In the genomic region with DNA sequence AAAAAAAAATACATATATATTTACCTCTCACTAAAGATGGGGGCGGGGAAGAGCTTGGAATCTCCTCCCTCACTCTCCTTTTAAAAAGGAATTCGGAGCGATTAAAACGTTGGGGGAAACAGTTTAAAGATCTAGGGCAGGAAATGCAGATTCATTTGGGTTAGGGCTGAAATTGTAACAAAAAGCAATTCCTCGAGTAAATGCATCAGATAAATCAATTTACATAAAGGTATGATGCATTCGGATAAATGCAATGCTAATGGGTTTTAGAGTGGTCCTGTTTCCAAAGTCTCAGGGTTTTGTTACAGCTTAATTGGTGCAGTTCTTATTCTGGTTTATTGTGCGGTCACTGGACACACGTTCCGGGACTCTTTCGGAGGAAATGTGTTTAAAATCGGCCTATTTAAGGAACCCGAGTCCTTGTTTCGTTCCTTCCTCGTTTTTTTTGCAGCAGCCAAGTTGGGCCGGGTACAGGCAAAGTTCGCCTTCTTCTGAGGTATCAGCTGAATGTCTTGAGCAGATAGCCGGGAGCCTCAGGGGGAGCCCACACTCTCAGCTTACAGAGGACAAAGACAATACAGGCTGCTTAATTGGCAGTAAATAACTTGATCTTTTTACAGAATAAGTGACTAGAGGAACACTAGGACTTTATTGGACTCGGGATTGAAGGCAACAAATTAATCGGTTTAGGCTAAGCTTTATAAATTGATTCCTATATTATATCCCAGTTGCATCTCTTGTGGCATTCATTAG, we compare ENCODE assay signal across 8 cellular contexts. TPM values are rescaled to one million over a fixed set of nuclear protein-coding genes. Genes with fewer than 3 reads are reported as not detected.
DNase-seq lines count a peak whose midpoint lies in the region; ATAC-seq, FAIRE-seq and TF ChIP-seq lines count a peak whose summit lies in the region.

No MANE protein-coding gene starts in this region.

- H3K27me3 ChIP-seq in CD4-positive, CD25-positive, alpha-beta regulatory T cell (ENCODE audit: control insufficient read depth, insufficient read depth, low read length) = peaks cover 54% of the 10 kb centered on the region
- H3K27me3 ChIP-seq in endothelial cell of umbilical vein (ENCODE audit: control insufficient read depth in 2 of 2, insufficient read depth in 2 of 2, low read length in 2 of 2) = no peaks in the 10 kb centered on the region

- no peaks in the 10 kb centered on the region for H3K9me1 ChIP-seq in endothelial cell of umbilical vein (replicated peaks; ENCODE audit: control insufficient read depth, extremely low read depth, insufficient read depth, low read length)

- no peak for TF ChIP-seq POLR2A in endothelial cell of umbilical vein (IDR thresholded peaks at IDR 0.05; ENCODE audit: low read depth, low read length)

- H2AFZ ChIP-seq in endothelial cell of umbilical vein (ENCODE audit: low read depth, low read length) = peak overlapping the region; percentile 68

- peak in 1 of 3 donors; percentile 14 for DNase-seq in CD4-positive, CD25-positive, alpha-beta regulatory T cell
- DNase-seq in endothelial cell of umbilical vein (ENCODE audit: low read depth, low spot score) (peak; percentile 55), midbrain (lab: John Stamatoyannopoulos, UW) (peak; percentile 53), urothelium cell line (ENCODE audit: low spot score) (peak; percentile 10)

- POLR2A ChIA-PET in HEK293 (lab: Yijun Ruan, JAX) = interaction anchor here (0.6 to 0.8 kb wide), 5 partner anchors 11 to 1691 kb away, joined by 3 to 6 read pairs (median 4); no protein-coding TSS in a partner anchor
- POLR2A ChIA-PET in endothelial cell of umbilical vein (lab: Charles Lee) = interaction anchor here (0.7 to 1.0 kb wide), 2 partner anchors 11 to 920 kb away, joined by 3 to 5 read pairs; no protein-coding TSS in a partner anchor

- no peaks in the 10 kb centered on the region for H4K20me1 ChIP-seq in endothelial cell of umbilical vein (replicated peaks; ENCODE audit: control insufficient read depth, extremely low read depth, insufficient read depth, low read length)

- peak overlapping the region; percentile 82 for H3K9ac ChIP-seq in endothelial cell of umbilical vein (replicated peaks; ENCODE audit: extremely low read depth, insufficient read depth, low read length)

- dilution Hi-C loops in endothelial cell of umbilical vein (cut with MboI; ENCODE audit: extremely low pct_ligation_motif_present, low sequenced_read_pairs) = no loop called here

- H3K4me1 ChIP-seq in CD4-positive, CD25-positive, alpha-beta regulatory T cell (ENCODE audit: control insufficient read depth, insufficient read depth, low read length, poor library complexity, severe bottlenecking) = peaks cover 53% of the 10 kb centered on the region
- H3K4me1 ChIP-seq in HEK293 (ENCODE audit: control insufficient read depth, insufficient read depth, low read length) (peaks cover 25% of the 10 kb centered on the region), endothelial cell of umbilical vein (ENCODE audit: control insufficient read depth, extremely low read depth, insufficient read depth, low read length) (peaks cover 18% of the 10 kb centered on the region)

- no peaks in the 10 kb centered on the region for H3K36me3 ChIP-seq in CD4-positive, CD25-positive, alpha-beta regulatory T cell (ENCODE audit: control insufficient read depth, insufficient read depth, low read length)
- H3K36me3 ChIP-seq in HEK293 (ENCODE audit: control insufficient read depth in 2 of 2, insufficient read depth in 1 of 2, low read length in 2 of 2) (peaks cover 7 to 18% of the 10 kb centered on the region in 2 experiments; a peak in 2 of 3 replicates), endothelial cell of umbilical vein (ENCODE audit: control insufficient read depth in 2 of 2, extremely low read depth in 1 of 2, insufficient read depth in 2 of 2, low read length in 2 of 2) (no peaks in the 10 kb centered on the region)

- peaks cover 0 to 6% of the 10 kb centered on the region in 2 experiments for H3K9me3 ChIP-seq in CD4-positive, CD25-positive, alpha-beta regulatory T cell (ENCODE audit: control insufficient read depth in 2 of 2, low read length in 2 of 2)
- H3K9me3 ChIP-seq in HEK293 (ENCODE audit: control insufficient read depth, insufficient read depth, low read depth, low read length) (no peaks in the 10 kb centered on the region), endothelial cell of umbilical vein (replicated peaks; ENCODE audit: control insufficient read depth, insufficient read depth, low read length) (no peaks in the 10 kb centered on the region)

- peak overlapping the region; percentile 6 to 35 (median 12) for H3K27ac Mint-ChIP-seq in CD4-positive, CD25-positive, alpha-beta regulatory T cell
- H3K27ac Mint-ChIP-seq in T-helper 1 cell treated with Interleukin-12 subunit alpha and Interleukin-12 subunit beta and Interleukin-4 antibody, amounts not matched to agents 30 μg/mL and 1 μg/mL, for 36 hours = peak overlapping the region; percentile 86

- no peak for ATAC-seq in CD4-positive, CD25-positive, alpha-beta regulatory T cell (ENCODE audit: low read depth in 2 of 2)
- ATAC-seq in HG02840 (IDR thresholded peaks at IDR 0.05; ENCODE audit: low FRiP score, unreplicated experiment) = no peak
- no peak for ATAC-seq in HG02885 (IDR thresholded peaks at IDR 0.05; ENCODE audit: poor library complexity, unreplicated experiment)

- intact Hi-C loops in endothelial cell of umbilical vein (cut with micrococcal nuclease) = loop anchor here (2.0 to 10.0 kb wide), 2 partner anchors 416 to 1554 kb away; partner anchors contain the start of genes HS2ST1 and SELENOF

- no peaks in the 10 kb centered on the region for H3K36me3 Mint-ChIP-seq in CD4-positive, CD25-positive, alpha-beta regulatory T cell
- H3K36me3 Mint-ChIP-seq in T-helper 1 cell treated with Interleukin-12 subunit alpha and Interleukin-12 subunit beta and Interleukin-4 antibody, amounts not matched to agents 30 μg/mL and 1 μg/mL, for 36 hours (ENCODE audit: low read depth) = peaks cover 24% of the 10 kb centered on the region

- no TSS peak for BruUV-seq in endothelial cell of umbilical vein (replicated peaks; lab: Mats Ljungman, UMichigan)

- peaks cover 0 to 15% (median 0%) of the 10 kb centered on the region in 7 donors for H3K9me3 Mint-ChIP-seq in CD4-positive, CD25-positive, alpha-beta regulatory T cell
- no peaks in the 10 kb centered on the region for H3K9me3 Mint-ChIP-seq in T-helper 1 cell treated with Interleukin-12 subunit alpha and Interleukin-12 subunit beta and Interleukin-4 antibody, amounts not matched to agents 30 μg/mL and 1 μg/mL, for 36 hours

- H3K4me1 Mint-ChIP-seq in CD4-positive, CD25-positive, alpha-beta regulatory T cell = peaks cover 26 to 67% (median 39%) of the 10 kb centered on the region in 4 donors
- peaks cover 36% of the 10 kb centered on the region for H3K4me1 Mint-ChIP-seq in T-helper 1 cell treated with Interleukin-12 subunit alpha and Interleukin-12 subunit beta and Interleukin-4 antibody, amounts not matched to agents 30 μg/mL and 1 μg/mL, for 36 hours (ENCODE audit: low read depth)

- peak overlapping the region; percentile 86 for H3K4me2 ChIP-seq in endothelial cell of umbilical vein (ENCODE audit: insufficient read depth, low read length)

- FAIRE-seq in endothelial cell of umbilical vein (lab: Jason Lieb, UNC) (no peak), urothelium cell line (lab: Jason Lieb, UNC) (no peak)

- H3K27me3 Mint-ChIP-seq in CD4-positive, CD25-positive, alpha-beta regulatory T cell = peaks cover 68% of the 10 kb centered on the region
- H3K27me3 Mint-ChIP-seq in T-helper 1 cell treated with Interleukin-12 subunit alpha and Interleukin-12 subunit beta and Interleukin-4 antibody, amounts not matched to agents 30 μg/mL and 1 μg/mL, for 36 hours (ENCODE audit: low read depth) = peaks cover 11% of the 10 kb centered on the region

- H3K4me3 ChIP-seq in CD4-positive, CD25-positive, alpha-beta regulatory T cell (ENCODE audit: low read depth, low read length) = peak overlapping the region; percentile 76
- H3K4me3 ChIP-seq in HEK293 (ENCODE audit: low read depth, low read length) (peak overlapping the region; percentile 73), endothelial cell of umbilical vein (replicated peaks in 1 of 3; ENCODE audit: insufficient read depth in 1 of 3, low read depth in 1 of 3, low read length in 3 of 3) (peak overlapping the region; percentile 86 to 95 (median 89))

- peak overlapping the region; percentile 87 to 94 (median 92) for H3K4me3 Mint-ChIP-seq in CD4-positive, CD25-positive, alpha-beta regulatory T cell
- H3K4me3 Mint-ChIP-seq in T-helper 1 cell treated with Interleukin-12 subunit alpha and Interleukin-12 subunit beta and Interleukin-4 antibody, amounts not matched to agents 30 μg/mL and 1 μg/mL, for 36 hours = peak overlapping the region; percentile 91

- CTCF ChIA-PET in HEK293 (lab: Yijun Ruan, JAX) (interaction anchor here (0.6 to 0.9 kb wide), 3 partner anchors 10 to 132 kb away, joined by 3 read pairs; no protein-coding TSS in a partner anchor), endothelial cell of umbilical vein (lab: Charles Lee) (interaction anchor here (0.8 to 1.9 kb wide), 5 partner anchors 151 to 956 kb away, joined by 3 to 10 read pairs (median 3); no protein-coding TSS in a partner anchor)

- peaks cover 16% of the 10 kb centered on the region for H3K79me2 ChIP-seq in endothelial cell of umbilical vein (ENCODE audit: control insufficient read depth, insufficient read depth, low read length)

- peak overlapping the region; percentile 14 for H3K27ac ChIP-seq in CD4-positive, CD25-positive, alpha-beta regulatory T cell (ENCODE audit: insufficient read depth, low read length, poor library complexity, severe bottlenecking)
- H3K27ac ChIP-seq in HEK293 (ENCODE audit: extremely low read depth, low read depth, low read length) = peak overlapping the region; percentile 97
- peak overlapping the region; percentile 39 for H3K27ac ChIP-seq in endothelial cell of umbilical vein (ENCODE audit: insufficient read depth, low read depth, low read length)

- TF ChIP-seq CTCF in HEK293 (tag by site-specific recombination; IDR thresholded peaks at IDR 0.05) (no peak), endothelial cell of umbilical vein (IDR thresholded peaks at IDR 0.05; ENCODE audit: extremely low read depth in 1 of 2, insufficient read depth in 1 of 2, low read depth in 1 of 2, low read length in 2 of 2) (no peak)

TF ChIP-seq in HEK293, 187 proteins besides CTCF, POLR2A, EP300 and RAD21 (continues in another document):
- TF ChIP-seq SP7 (tag by site-specific recombination; IDR thresholded peaks at IDR 0.05) = peak; percentile 50

RNA-seq across cellular contexts. Expression of gene LMO4, which starts 1.7 kb away (rescaled TPM):
- total RNA-seq in CD4-positive, CD25-positive, alpha-beta regulatory T cell = 10.3 TPM
- 1 to 10 TPM; 2.8 to 5.7 (median 3.8) TPM for polyA plus RNA-seq in CD4-positive, CD25-positive, alpha-beta regulatory T cell
- 22.5 and 24.8 TPM in 2 replicates for total RNA-seq in endothelial cell of umbilical vein
- polyA plus RNA-seq in endothelial cell of umbilical vein = 36.6 and 41.1 TPM in 2 replicates
- polyA plus RNA-seq in endothelial cell of umbilical vein (2011; cell fraction: cytosol; rRNA removed) = 29.3 and 31.6 TPM in 2 replicates
- polyA plus RNA-seq in endothelial cell of umbilical vein (2011; cell fraction: nucleus; rRNA removed) = 30.4 and 31.4 TPM in 2 replicates
- 19.9 and 23.5 TPM in 2 replicates for polyA plus RNA-seq in endothelial cell of umbilical vein (2012)
- 24.3 and 28.5 TPM in 2 replicates for polyA minus RNA-seq in endothelial cell of umbilical vein
- 12.0 TPM for polyA minus RNA-seq in endothelial cell of umbilical vein (2011; cell fraction: cytosol; rRNA and poly(A)+ RNA removed)
- 5.8 and 5.9 TPM in 2 replicates for polyA minus RNA-seq in endothelial cell of umbilical vein (2011; cell fraction: nucleus; rRNA and poly(A)+ RNA removed)

Comparison
In these comparisons a context has a peak if more than half of its experiments do, and no peak if none do; other contexts are left out.
1. H3K27ac ChIP-seq: peak in every context shown above with its lines; median percentile 97 in HEK293; 39 in endothelial cell of umbilical vein; 14 in CD4-positive, CD25-positive, alpha-beta regulatory T cell.